19 cellular contexts compared by ENCODE assay signal in genomic region chr1:228207381-228207810, GRCh38. TPM values are rescaled to one million over a fixed set of nuclear protein-coding genes. Genes with fewer than 3 reads are reported as not detected.
A peak's percentile ranks its signal among the peaks of the same experiment; 100 is the strongest.
DNase-seq lines count a peak whose midpoint lies in the region; ATAC-seq and TF ChIP-seq lines count a peak whose summit lies in the region.
"Had no signal": no experiment of that assay in that cellular context is flagged by ENCODE, and none has a peak within 500 bp of the region (broad histone marks: within the 10 kb centered on the region; RNA-seq: fewer than 3 reads in every experiment).

No MANE protein-coding gene starts in this region.

- no peaks in the 10 kb centered on the region for H4K20me1 ChIP-seq in MM.1S (ENCODE audit: insufficient read depth, low read length)

- H3K9me2 ChIP-seq in MM.1S (replicated peaks; ENCODE audit: insufficient read depth, low read length): no peaks in the 10 kb centered on the region

- H3K27ac ChIP-seq in MM.1S (ENCODE audit: low read length) (no peak overlapping the region), lower lobe of right lung (no peak overlapping the region), sigmoid colon (peak overlapping the region in 1 of 4 donors; percentile 8)

- H2AFZ ChIP-seq in MM.1S (ENCODE audit: low read length): no peak overlapping the region

- 0 out of 2 replicates have a peak overlapping the region, but pooled peaks have one; percentile 10 for H3K4me2 ChIP-seq in MM.1S (ENCODE audit: low read depth, low read length)

- in situ Hi-C loops in GM13976 (cut with MboI; ENCODE audit: low sequenced_read_pairs, unreplicated experiment): no loop called here

- peaks cover 12% of the 10 kb centered on the region for H3K4me1 ChIP-seq in MM.1S (ENCODE audit: low read length)
- H3K4me1 ChIP-seq in lower lobe of right lung: peaks cover under 1% of the 10 kb centered on the region
- peaks cover 0 to 3% (median under 1%) of the 10 kb centered on the region in 4 donors for H3K4me1 ChIP-seq in sigmoid colon
- H3K4me1 ChIP-seq: BE2C had no signal

- H3K27me3 ChIP-seq in MM.1S (replicated peaks; ENCODE audit: insufficient read depth, low read length) (no peaks in the 10 kb centered on the region), lower lobe of right lung (ENCODE audit: low read depth) (peaks cover 18% of the 10 kb centered on the region), sigmoid colon (peaks cover 7 to 24% (median 17%) of the 10 kb centered on the region in 3 donors)
- H3K27me3 ChIP-seq: BE2C had no signal

- peak; percentile 12 for DNase-seq in GM13976 (ENCODE audit: low spot score)
- no peak for DNase-seq in MM.1S
- peak; percentile 43 for DNase-seq in lower lobe of right lung
- DNase-seq in sigmoid colon: peak; percentile 65
- no peak for DNase-seq in activated naive CD4-positive, alpha-beta T cell treated with Interleukin-2 at 50 U/mL for 16 hours
- DNase-seq: BE2C; CD4-positive, alpha-beta memory T cell; DND-41; GDM1; GOT3; HFFc6; NCI-H1105 treated with DMSO at 0.1 percent for 48 hours; NCI-H187; NCI-H2171; NCI-H510A; NCI-H82; SIG-M5 had no signal

- H3F3A ChIP-seq in MM.1S (ENCODE audit: insufficient read depth, low read length): no peaks in the 10 kb centered on the region

- H3K4me3 ChIP-seq in MM.1S (ENCODE audit: low read length) (no peak overlapping the region), lower lobe of right lung (no peak overlapping the region), sigmoid colon (no peak overlapping the region)

- ATAC-seq in lower lobe of right lung (peak; percentile 3), HG03108 (IDR thresholded peaks at IDR 0.05; ENCODE audit: unreplicated experiment) (no peak), GM21825 (IDR thresholded peaks at IDR 0.05; ENCODE audit: unreplicated experiment) (no peak)

- no peaks in the 10 kb centered on the region for H3K79me2 ChIP-seq in MM.1S (ENCODE audit: low read length)

- H3K9me3 ChIP-seq in MM.1S (replicated peaks; ENCODE audit: insufficient read depth, low read length) (no peaks in the 10 kb centered on the region), lower lobe of right lung (no peaks in the 10 kb centered on the region), sigmoid colon (no peaks in the 10 kb centered on the region)
- H3K9me3 ChIP-seq: BE2C had no signal

- no peak overlapping the region for H3K9ac ChIP-seq in MM.1S (ENCODE audit: low read length)

- no peak for TF ChIP-seq CTCF in GM13976 (IDR thresholded peaks at IDR 0.05; ENCODE audit: borderline replicate concordance, control extremely low read depth, extremely low read depth, insufficient read depth, missing control alignments)
- no peak for TF ChIP-seq CTCF in MM.1S (IDR thresholded peaks at IDR 0.05; ENCODE audit: low read length)
- TF ChIP-seq CTCF in lower lobe of right lung (IDR thresholded peaks at IDR 0.05): no peak
- TF ChIP-seq CTCF in sigmoid colon (IDR thresholded peaks at IDR 0.05): no peak

- TF ChIP-seq POLR2A in sigmoid colon (IDR thresholded peaks at IDR 0.05): no peak

- no peak for TF ChIP-seq EP300 in sigmoid colon (IDR thresholded peaks at IDR 0.05)

- H3K36me3 ChIP-seq in MM.1S (replicated peaks; ENCODE audit: insufficient read depth, low read length): no peaks in the 10 kb centered on the region
- no peaks in the 10 kb centered on the region for H3K36me3 ChIP-seq in lower lobe of right lung
- H3K36me3 ChIP-seq in sigmoid colon: no peaks in the 10 kb centered on the region
- H3K36me3 ChIP-seq: BE2C had no signal

- intact Hi-C loops in lower lobe of right lung (cut with DNase I) (no loop called here), sigmoid colon (cut with DNase I) (no loop called here)

- WGBS in sigmoid colon, 2 donors: 69 to 85% methylated on average over 8 of the region's 8 CpGs

RNA-seq across cellular contexts. Expression of gene OBSCN, which starts 0.4 kb away (rescaled TPM):
- total RNA-seq in lower lobe of right lung (35.6 TPM), sigmoid colon (10 to 100 TPM; 12.1 to 21.0 (median 16.3) TPM)
- 10 to 100 TPM in 1 of 3 donors, 1 to 10 TPM in 1, under 1 TPM in 1; 0.92 to 13.1 (median 2.4) TPM for polyA plus RNA-seq in sigmoid colon

RNA-seq across cellular contexts. Expression of gene IBA57, which starts 41.8 kb away (rescaled TPM):
- 10.7 TPM for total RNA-seq in lower lobe of right lung
- 10 to 100 TPM in 2 of 4 donors, 1 to 10 TPM in 2; 2.9 to 14.0 (median 7.3) TPM for total RNA-seq in sigmoid colon
- 1 to 10 TPM; 3.7 to 8.0 (median 4.8) TPM for polyA plus RNA-seq in sigmoid colon

RNA-seq across cellular contexts. Expression of gene GJC2, which starts 57.7 kb away (rescaled TPM):
- total RNA-seq in lower lobe of right lung (6.0 TPM), sigmoid colon (1 to 10 TPM; 4.2 to 6.4 (median 4.9) TPM)
- under 1 TPM in 2 of 3 donors, not detected in 1; 0.60 to 0.99 TPM for polyA plus RNA-seq in sigmoid colon
- polyA plus RNA-seq: CD4-positive, alpha-beta memory T cell had no signal

Comparison
In these comparisons a context has a peak if more than half of its experiments do, and no peak if none do; other contexts are left out.
1. DNase-seq: peak in GM13976 (single experiment), lower lobe of right lung (single experiment) and sigmoid colon (single experiment); none in MM.1S (single experiment) and activated naive CD4-positive, alpha-beta T cell treated with Interleukin-2 at 50 U/mL for 16 hours (single experiment).
2. ATAC-seq: peak in lower lobe of right lung (2 of 2); none in HG03108 (single experiment) and GM21825 (single experiment).